In the genomic region with DNA sequence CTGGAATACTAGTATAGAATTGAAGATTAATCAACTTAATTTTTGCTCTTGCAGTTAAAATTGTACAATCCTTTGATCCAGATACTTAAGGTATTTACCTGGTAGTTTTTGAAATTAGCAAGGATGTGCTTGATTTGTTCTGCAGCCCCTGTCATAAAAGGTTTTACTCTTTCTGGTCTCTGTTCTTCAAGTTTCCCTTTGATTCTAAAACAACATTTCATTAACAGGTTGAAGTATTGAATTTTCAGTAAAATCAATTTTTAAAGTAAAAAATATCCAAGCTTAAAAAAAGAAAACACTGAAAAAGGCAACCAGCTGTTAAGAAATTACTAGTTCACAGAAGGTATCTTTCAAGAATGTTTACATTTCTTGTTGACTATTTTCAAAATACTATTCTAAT, we compare ENCODE assay signal across 9 cellular contexts. TPM values are rescaled to one million over a fixed set of nuclear protein-coding genes. Genes with fewer than 3 reads are reported as not detected.
A peak's percentile ranks its signal among the peaks of the same experiment; 100 is the strongest.
DNase-seq lines count a peak whose midpoint lies in the region; ATAC-seq, FAIRE-seq and TF ChIP-seq lines count a peak whose summit lies in the region.
"Had no signal": no experiment of that assay in that cellular context is flagged by ENCODE, and none has a peak within 500 bp of the region (broad histone marks: within the 10 kb centered on the region; RNA-seq: fewer than 3 reads in every experiment).

No MANE protein-coding gene starts in this region.

- ATAC-seq in stimulated activated effector memory CD8-positive, alpha-beta T cell treated with anti-CD3 and anti-CD28 coated beads, Interleukin-12 subunit alpha, Interleukin-12 subunit beta, amount 100 ng/mL, for 72 hours: no peak
- ATAC-seq in HG02852 (IDR thresholded peaks at IDR 0.05; ENCODE audit: unreplicated experiment): no peak
- ATAC-seq in GM21526 (IDR thresholded peaks at IDR 0.05; ENCODE audit: low FRiP score, unreplicated experiment): no peak

- no peak for TF ChIP-seq CTCF in HL-60 (IDR thresholded peaks at IDR 0.05; ENCODE audit: insufficient read depth, low read length)

- peak overlapping the region; percentile 99 for H3K4me3 Mint-ChIP-seq in activated T-helper 1 cell treated with anti-CD3 and anti-CD28 coated beads, Interleukin-12 subunit alpha, Interleukin-12 subunit beta, Interleukin-2, Interleukin-4 antibody, amounts not matched to agents 30 ng/mL and 10 ng/mL and 1 ng/mL, durations not matched to agents 14 hours and 24 hours and 36 hours
- H3K4me3 Mint-ChIP-seq in stimulated activated effector memory CD8-positive, alpha-beta T cell treated with anti-CD3 and anti-CD28 coated beads, Interleukin-12 subunit alpha, Interleukin-12 subunit beta, amount 100 ng/mL, for 72 hours: peak overlapping the region; percentile 94

- no peak for FAIRE-seq in urothelium cell line (lab: Jason Lieb, UNC)

- DNase-seq in HL-60 (ENCODE audit: low read depth in 1 of 2, low spot score in 1 of 2) (no peak), NOMO-1 treated with dmso at 0.1 percent for 144 hours (lab: John Stamatoyannopoulos, UW; ENCODE audit: unreplicated experiment) (no peak), urothelium cell line (ENCODE audit: low spot score) (no peak)
- DNase-seq in activated T-helper 1 cell treated with anti-CD3 and anti-CD28 coated beads, Interleukin-12 subunit alpha, Interleukin-12 subunit beta, Interleukin-2, Interleukin-4 antibody, amounts not matched to agents 30 ng/mL and 10 ng/mL and 1 ng/mL, durations not matched to agents 14 hours and 24 hours and 36 hours (ENCODE audit: low spot score): no peak
- DNase-seq in stimulated activated effector memory CD8-positive, alpha-beta T cell treated with anti-CD3 and anti-CD28 coated beads, Interleukin-12 subunit alpha, Interleukin-12 subunit beta, amount 100 ng/mL, for 72 hours (ENCODE audit: low spot score in 2 of 2): no peak
- DNase-seq: NCI-H82 had no signal

- no peaks in the 10 kb centered on the region for H3K27me3 ChIP-seq in HL-60 (ENCODE audit: insufficient read depth, poor library complexity, severe bottlenecking)

- peaks cover 70% of the 10 kb centered on the region for H3K4me1 Mint-ChIP-seq in activated T-helper 1 cell treated with anti-CD3 and anti-CD28 coated beads, Interleukin-12 subunit alpha, Interleukin-12 subunit beta, Interleukin-2, Interleukin-4 antibody, amounts not matched to agents 30 ng/mL and 10 ng/mL and 1 ng/mL, durations not matched to agents 14 hours and 24 hours and 36 hours (ENCODE audit: low read depth)
- peaks cover 56% of the 10 kb centered on the region for H3K4me1 Mint-ChIP-seq in stimulated activated effector memory CD8-positive, alpha-beta T cell treated with anti-CD3 and anti-CD28 coated beads, Interleukin-12 subunit alpha, Interleukin-12 subunit beta, amount 100 ng/mL, for 72 hours

- intact Hi-C loops in activated T-helper 1 cell treated with anti-CD3 and anti-CD28 coated beads, Interleukin-12 subunit alpha, Interleukin-12 subunit beta, Interleukin-2, Interleukin-4 antibody, amounts not matched to agents 30 ng/mL and 10 ng/mL and 1 ng/mL, durations not matched to agents 14 hours and 24 hours and 36 hours (cut with micrococcal nuclease): no loop called here

- peak overlapping the region; percentile 100 for H3K27ac Mint-ChIP-seq in activated T-helper 1 cell treated with anti-CD3 and anti-CD28 coated beads, Interleukin-12 subunit alpha, Interleukin-12 subunit beta, Interleukin-2, Interleukin-4 antibody, amounts not matched to agents 30 ng/mL and 10 ng/mL and 1 ng/mL, durations not matched to agents 14 hours and 24 hours and 36 hours
- peak overlapping the region; percentile 98 for H3K27ac Mint-ChIP-seq in stimulated activated effector memory CD8-positive, alpha-beta T cell treated with anti-CD3 and anti-CD28 coated beads, Interleukin-12 subunit alpha, Interleukin-12 subunit beta, amount 100 ng/mL, for 72 hours

- H3K36me3 Mint-ChIP-seq in activated T-helper 1 cell treated with anti-CD3 and anti-CD28 coated beads, Interleukin-12 subunit alpha, Interleukin-12 subunit beta, Interleukin-2, Interleukin-4 antibody, amounts not matched to agents 30 ng/mL and 10 ng/mL and 1 ng/mL, durations not matched to agents 14 hours and 24 hours and 36 hours (ENCODE audit: low read depth): peaks cover 63% of the 10 kb centered on the region
- peaks cover 100% of the 10 kb centered on the region for H3K36me3 Mint-ChIP-seq in stimulated activated effector memory CD8-positive, alpha-beta T cell treated with anti-CD3 and anti-CD28 coated beads, Interleukin-12 subunit alpha, Interleukin-12 subunit beta, amount 100 ng/mL, for 72 hours

- H3K27ac ChIP-seq in HL-60 (replicated peaks): peak overlapping the region; percentile 95

- no peaks in the 10 kb centered on the region for H3K27me3 Mint-ChIP-seq in activated T-helper 1 cell treated with anti-CD3 and anti-CD28 coated beads, Interleukin-12 subunit alpha, Interleukin-12 subunit beta, Interleukin-2, Interleukin-4 antibody, amounts not matched to agents 30 ng/mL and 10 ng/mL and 1 ng/mL, durations not matched to agents 14 hours and 24 hours and 36 hours (ENCODE audit: insufficient read depth)

- H3K9me3 Mint-ChIP-seq in activated T-helper 1 cell treated with anti-CD3 and anti-CD28 coated beads, Interleukin-12 subunit alpha, Interleukin-12 subunit beta, Interleukin-2, Interleukin-4 antibody, amounts not matched to agents 30 ng/mL and 10 ng/mL and 1 ng/mL, durations not matched to agents 14 hours and 24 hours and 36 hours: no peaks in the 10 kb centered on the region
- H3K9me3 Mint-ChIP-seq in stimulated activated effector memory CD8-positive, alpha-beta T cell treated with anti-CD3 and anti-CD28 coated beads, Interleukin-12 subunit alpha, Interleukin-12 subunit beta, amount 100 ng/mL, for 72 hours: no peaks in the 10 kb centered on the region

- H3K4me3 ChIP-seq in HL-60 (replicated peaks; ENCODE audit: insufficient read depth, low read length): peak overlapping the region; percentile 84
- H3K4me3 ChIP-seq in iPS-11a (ENCODE audit: low read depth, low read length): peak overlapping the region; percentile 93

RNA-seq across cellular contexts. Expression of gene TPT1, which starts 1.6 kb away (rescaled TPM):
- 2,353 and 2,360 TPM in 2 replicates for total RNA-seq in activated T-helper 1 cell treated with anti-CD3 and anti-CD28 coated beads, Interleukin-12 subunit alpha, Interleukin-12 subunit beta, Interleukin-2, Interleukin-4 antibody, amounts not matched to agents 30 ng/mL and 10 ng/mL and 1 ng/mL, durations not matched to agents 14 hours and 24 hours and 36 hours
